In the genomic region with DNA sequence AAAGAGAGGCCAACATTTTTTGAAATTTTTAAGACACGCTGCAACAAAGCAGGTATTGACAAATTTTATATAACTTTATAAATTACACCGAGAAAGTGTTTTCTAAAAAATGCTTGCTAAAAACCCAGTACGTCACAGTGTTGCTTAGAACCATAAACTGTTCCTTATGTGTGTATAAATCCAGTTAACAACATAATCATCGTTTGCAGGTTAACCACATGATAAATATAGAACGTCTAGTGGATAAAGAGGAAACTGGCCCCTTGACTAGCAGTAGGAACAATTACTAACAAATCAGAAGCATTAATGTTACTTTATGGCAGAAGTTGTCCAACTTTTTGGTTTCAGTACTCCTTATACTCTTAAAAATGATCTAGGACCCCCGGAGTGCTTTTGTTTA, we compare ENCODE assay signal across 8 cellular contexts. TPM values are rescaled to one million over a fixed set of nuclear protein-coding genes. Genes with fewer than 3 reads are reported as not detected.
A peak's percentile ranks its signal among the peaks of the same experiment; 100 is the strongest.
DNase-seq lines count a peak whose midpoint lies in the region; ATAC-seq and TF ChIP-seq lines count a peak whose summit lies in the region.

No MANE protein-coding gene starts in this region.

- no peaks in the 10 kb centered on the region for H3K9me3 Mint-ChIP-seq in WTC11

- no peaks in the 10 kb centered on the region for H3K27me3 ChIP-seq in heart right ventricle

- peak overlapping the region in 7 of 10 donors; percentile 70 to 97 (median 86) for H3K4me3 ChIP-seq in heart right ventricle
- H3K4me3 ChIP-seq in iPS-18c (ENCODE audit: insufficient read depth, low read depth, low read length), result peak overlapping the region; percentile 65; the same call in 1 of the 2 replicates
- H3K4me3 ChIP-seq in urinary bladder (ENCODE audit: low read depth, low read length), result peak overlapping the region; percentile 63

- DNase-seq in heart right ventricle (no peak), left ventricle myocardium superior (no peak), WTC11 (ENCODE audit: low spot score) (no peak), activated gamma-delta T cell (lab: John Stamatoyannopoulos, UW) (no peak), inferior parietal cortex (ENCODE audit: extremely low spot score) (no peak)

- H3K4me1 ChIP-seq in heart right ventricle (peaks cover 0 to 37% (median 5%) of the 10 kb centered on the region in 9 donors), urinary bladder (ENCODE audit: insufficient read depth) (no peaks in the 10 kb centered on the region)

- H3K27ac ChIP-seq in heart right ventricle, result peak overlapping the region in 4 of 10 donors; percentile 92 to 100 (median 96)
- no peak overlapping the region for H3K27ac ChIP-seq in urinary bladder (ENCODE audit: low read depth)

- WGBS in heart right ventricle, 2 donors, result 71 to 74% methylated on average over 6 of the region's 6 CpGs
- WGBS in urinary bladder, result 55% methylated on average over 6 of the region's 6 CpGs

- H3K9me3 ChIP-seq in heart right ventricle (no peaks in the 10 kb centered on the region), iPS-18c (ENCODE audit: control insufficient read depth, insufficient read depth, low read length) (no peaks in the 10 kb centered on the region)

- intact Hi-C loops in heart right ventricle (cut with DNase I), result loop anchor here in 5 of 10 donors (10.0 kb wide), 1 partner anchor 492 kb away; no protein-coding TSS in a partner anchor
- intact Hi-C loops in left ventricle myocardium superior (cut with micrococcal nuclease), result loop anchor here (10.0 kb wide), 1 partner anchor 492 kb away; no protein-coding TSS in a partner anchor

- H3K4me1 Mint-ChIP-seq in WTC11, result peaks cover 12% of the 10 kb centered on the region

- ATAC-seq in heart right ventricle, result no peak
- ATAC-seq in left ventricle myocardium superior, result no peak
- ATAC-seq in WTC11, result no peak
- no peak for ATAC-seq in GM21367 (IDR thresholded peaks at IDR 0.05; ENCODE audit: unreplicated experiment)

- H3K36me3 Mint-ChIP-seq in WTC11, result peaks cover 15% of the 10 kb centered on the region

- H3K4me3 Mint-ChIP-seq in WTC11, result peak overlapping the region; percentile 87

- H3K36me3 ChIP-seq in heart right ventricle (no peaks in the 10 kb centered on the region), urinary bladder (ENCODE audit: insufficient read depth) (no peaks in the 10 kb centered on the region)

- POLR2A ChIA-PET in WTC11 (lab: Charles Lee), result no interaction called here

- no peaks in the 10 kb centered on the region; the same call in 1 of the 2 replicates for H3K27me3 Mint-ChIP-seq in WTC11 (ENCODE audit: low read depth)

- no peak for TF ChIP-seq CTCF in heart right ventricle (IDR thresholded peaks at IDR 0.05)
- no peak for TF ChIP-seq CTCF in WTC11 (IDR thresholded peaks at IDR 0.05)

- CTCF ChIA-PET in WTC11 (lab: Charles Lee), result interaction anchor here (1.9 kb wide), 1 partner anchor 49 kb away, joined by 13 read pairs; no protein-coding TSS in a partner anchor

- peak overlapping the region; percentile 97; the same call in 1 of the 2 replicates for H3K27ac Mint-ChIP-seq in WTC11

TF ChIP-seq in WTC11, 78 proteins besides CTCF, POLR2A, EP300 and RAD21 (continues in another document):
- no peak for TF ChIP-seq SOX15 (CRISPR knock-in tag; IDR thresholded peaks at IDR 0.05)
- no peak for TF ChIP-seq NR1H2 (CRISPR knock-in tag; IDR thresholded peaks at IDR 0.05)
- no peak for TF ChIP-seq JAZF1 (CRISPR knock-in tag; IDR thresholded peaks at IDR 0.05)
- TF ChIP-seq, protein P1, sequence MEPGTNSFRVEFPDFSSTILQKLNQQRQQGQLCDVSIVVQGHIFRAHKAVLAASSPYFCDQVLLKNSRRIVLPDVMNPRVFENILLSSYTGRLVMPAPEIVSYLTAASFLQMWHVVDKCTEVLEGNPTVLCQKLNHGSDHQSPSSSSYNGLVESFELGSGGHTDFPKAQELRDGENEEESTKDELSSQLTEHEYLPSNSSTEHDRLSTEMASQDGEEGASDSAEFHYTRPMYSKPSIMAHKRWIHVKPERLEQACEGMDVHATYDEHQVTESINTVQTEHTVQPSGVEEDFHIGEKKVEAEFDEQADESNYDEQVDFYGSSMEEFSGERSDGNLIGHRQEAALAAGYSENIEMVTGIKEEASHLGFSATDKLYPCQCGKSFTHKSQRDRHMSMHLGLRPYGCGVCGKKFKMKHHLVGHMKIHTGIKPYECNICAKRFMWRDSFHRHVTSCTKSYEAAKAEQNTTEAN (CRISPR knock-in tag; IDR thresholded peaks at IDR 0.05), result no peak
- TF ChIP-seq TCF7 (CRISPR knock-in tag; IDR thresholded peaks at IDR 0.05; ENCODE audit: low read depth), result no peak
- TF ChIP-seq, protein P2, sequence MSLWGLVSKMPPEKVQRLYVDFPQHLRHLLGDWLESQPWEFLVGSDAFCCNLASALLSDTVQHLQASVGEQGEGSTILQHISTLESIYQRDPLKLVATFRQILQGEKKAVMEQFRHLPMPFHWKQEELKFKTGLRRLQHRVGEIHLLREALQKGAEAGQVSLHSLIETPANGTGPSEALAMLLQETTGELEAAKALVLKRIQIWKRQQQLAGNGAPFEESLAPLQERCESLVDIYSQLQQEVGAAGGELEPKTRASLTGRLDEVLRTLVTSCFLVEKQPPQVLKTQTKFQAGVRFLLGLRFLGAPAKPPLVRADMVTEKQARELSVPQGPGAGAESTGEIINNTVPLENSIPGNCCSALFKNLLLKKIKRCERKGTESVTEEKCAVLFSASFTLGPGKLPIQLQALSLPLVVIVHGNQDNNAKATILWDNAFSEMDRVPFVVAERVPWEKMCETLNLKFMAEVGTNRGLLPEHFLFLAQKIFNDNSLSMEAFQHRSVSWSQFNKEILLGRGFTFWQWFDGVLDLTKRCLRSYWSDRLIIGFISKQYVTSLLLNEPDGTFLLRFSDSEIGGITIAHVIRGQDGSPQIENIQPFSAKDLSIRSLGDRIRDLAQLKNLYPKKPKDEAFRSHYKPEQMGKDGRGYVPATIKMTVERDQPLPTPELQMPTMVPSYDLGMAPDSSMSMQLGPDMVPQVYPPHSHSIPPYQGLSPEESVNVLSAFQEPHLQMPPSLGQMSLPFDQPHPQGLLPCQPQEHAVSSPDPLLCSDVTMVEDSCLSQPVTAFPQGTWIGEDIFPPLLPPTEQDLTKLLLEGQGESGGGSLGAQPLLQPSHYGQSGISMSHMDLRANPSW (CRISPR knock-in tag; conservative IDR thresholded peaks at IDR 0.05; ENCODE audit: low read depth), result no peak
- TF ChIP-seq ATF2 (CRISPR knock-in tag; IDR thresholded peaks at IDR 0.05; ENCODE audit: borderline replicate concordance, low read depth), result no peak
- TF ChIP-seq ZNF219 (CRISPR knock-in tag; IDR thresholded peaks at IDR 0.05; ENCODE audit: borderline replicate concordance), result no peak
- no peak for TF ChIP-seq ZNF121 (CRISPR knock-in tag; IDR thresholded peaks at IDR 0.05)
- TF ChIP-seq ZNF425 (CRISPR knock-in tag; conservative IDR thresholded peaks at IDR 0.05), result no peak
- TF ChIP-seq, protein P3, sequence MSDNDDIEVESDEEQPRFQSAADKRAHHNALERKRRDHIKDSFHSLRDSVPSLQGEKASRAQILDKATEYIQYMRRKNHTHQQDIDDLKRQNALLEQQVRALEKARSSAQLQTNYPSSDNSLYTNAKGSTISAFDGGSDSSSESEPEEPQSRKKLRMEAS (CRISPR knock-in tag; IDR thresholded peaks at IDR 0.05), result no peak
- TF ChIP-seq IRF1 (CRISPR knock-in tag; IDR thresholded peaks at IDR 0.05), result no peak
- TF ChIP-seq CBFB (CRISPR knock-in tag; IDR thresholded peaks at IDR 0.05; ENCODE audit: low read depth), result no peak
- TF ChIP-seq ZNF317 (CRISPR knock-in tag; IDR thresholded peaks at IDR 0.05; ENCODE audit: borderline replicate concordance, low read depth), result no peak
- TF ChIP-seq SP1 (CRISPR knock-in tag; conservative IDR thresholded peaks at IDR 0.05), result no peak

RNA-seq across cellular contexts. Expression of gene BRCA2, which starts 1.2 kb away (rescaled TPM):
- total RNA-seq in heart right ventricle (1 to 10 TPM in 2 of 10 donors, under 1 TPM in 8; 0.12 to 2.3 (median 0.47) TPM), left ventricle myocardium superior (0.64 TPM), WTC11 (2021) (14.8 to 21.6 TPM (median 18.2 TPM) in 3 replicates), urinary bladder (16.0 TPM)
- polyA plus RNA-seq in heart right ventricle (under 1 TPM; 0.04 to 0.07 TPM), urinary bladder (0.19 TPM)

RNA-seq across cellular contexts. Expression of gene ZAR1L, which starts 1.3 kb away (rescaled TPM):
- total RNA-seq in heart right ventricle, result not detected
- polyA plus RNA-seq in heart right ventricle, result not detected
- total RNA-seq in left ventricle myocardium superior, result not detected
- total RNA-seq in WTC11 (2021), result 0.25 to 0.48 TPM (median 0.33 TPM) in 3 replicates
- total RNA-seq in urinary bladder, result not detected
- polyA plus RNA-seq in urinary bladder, result not detected
